2 cellular contexts compared by ENCODE assay signal in the genomic region with DNA sequence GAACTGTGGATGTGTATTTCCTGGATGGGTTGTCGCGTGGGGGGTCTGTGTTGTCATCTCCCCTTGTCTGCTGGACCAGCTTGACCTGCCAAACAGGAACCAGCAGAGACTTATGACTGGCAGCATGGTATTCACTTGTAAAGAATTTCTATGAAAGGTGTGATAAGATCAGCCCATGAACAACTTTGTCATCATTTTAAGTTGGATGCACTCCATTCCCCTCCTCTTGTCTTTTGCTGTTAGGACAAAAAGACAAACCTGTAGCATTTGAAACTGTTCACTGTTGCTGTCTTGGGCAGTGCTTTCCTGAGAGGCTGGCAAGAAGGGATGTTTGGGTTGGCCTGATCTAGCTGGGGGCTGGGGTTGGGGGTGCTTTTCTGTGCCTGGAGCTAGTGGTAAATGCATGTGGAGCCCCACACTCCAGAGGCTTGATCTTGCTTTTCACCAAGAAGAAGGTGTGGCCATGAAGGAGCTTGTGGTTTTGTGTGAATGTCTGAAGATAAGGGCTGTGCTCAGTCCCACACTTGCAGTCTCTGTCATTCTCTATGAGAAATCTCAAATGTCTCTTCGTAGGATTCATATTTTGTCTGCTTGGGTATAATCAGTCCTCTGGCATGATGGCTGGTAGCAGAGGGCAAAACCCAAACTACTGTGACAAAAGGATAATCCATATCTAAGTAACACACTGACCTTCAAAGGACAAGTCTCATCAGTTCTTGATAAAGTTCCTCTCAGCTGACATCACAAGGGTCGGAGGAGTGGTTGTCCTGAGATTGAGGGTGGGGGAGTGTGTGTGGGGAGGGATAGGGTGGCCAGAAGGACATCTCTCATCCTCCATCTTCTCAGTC.
TF ChIP-seq lines count a peak whose summit lies in the region.

No MANE protein-coding gene starts in this region.

TF ChIP-seq in SK-N-SH, 30 proteins besides CTCF, POLR2A, EP300 and RAD21:
- TF ChIP-seq TCF12 (IDR thresholded peaks at IDR 0.05) = peak; percentile 79
- TF ChIP-seq CHD2 (IDR thresholded peaks at IDR 0.05; ENCODE audit: low read length, partially characterized antibody) = no peak
- TF ChIP-seq MEF2A (IDR thresholded peaks at IDR 0.05; ENCODE audit: borderline replicate concordance, low read depth) = 0 out of 2 replicates have a peak, but pooled peaks have one; percentile 30
- TF ChIP-seq FOXM1 (IDR thresholded peaks at IDR 0.05; ENCODE audit: low read depth) = no peak
- no peak for TF ChIP-seq YY1 (IDR thresholded peaks at IDR 0.05; ENCODE audit: low read depth)
- TF ChIP-seq JUND (IDR thresholded peaks at IDR 0.05) = peak; percentile 64
- TF ChIP-seq, protein P1, sequence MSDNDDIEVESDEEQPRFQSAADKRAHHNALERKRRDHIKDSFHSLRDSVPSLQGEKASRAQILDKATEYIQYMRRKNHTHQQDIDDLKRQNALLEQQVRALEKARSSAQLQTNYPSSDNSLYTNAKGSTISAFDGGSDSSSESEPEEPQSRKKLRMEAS (IDR thresholded peaks at IDR 0.05; ENCODE audit: low read depth) = peak; percentile 35; the same call in 1 of the 2 replicates
- TF ChIP-seq ELF1 (IDR thresholded peaks at IDR 0.05) = peak; percentile 45; the same call in 1 of the 2 replicates
- TF ChIP-seq RXRA (IDR thresholded peaks at IDR 0.05; ENCODE audit: borderline replicate concordance, low read depth) = peak; percentile 36; the same call in 1 of the 2 replicates
- TF ChIP-seq, protein P2, sequence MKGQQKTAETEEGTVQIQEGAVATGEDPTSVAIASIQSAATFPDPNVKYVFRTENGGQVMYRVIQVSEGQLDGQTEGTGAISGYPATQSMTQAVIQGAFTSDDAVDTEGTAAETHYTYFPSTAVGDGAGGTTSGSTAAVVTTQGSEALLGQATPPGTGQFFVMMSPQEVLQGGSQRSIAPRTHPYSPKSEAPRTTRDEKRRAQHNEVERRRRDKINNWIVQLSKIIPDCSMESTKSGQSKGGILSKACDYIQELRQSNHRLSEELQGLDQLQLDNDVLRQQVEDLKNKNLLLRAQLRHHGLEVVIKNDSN (IDR thresholded peaks at IDR 0.05; ENCODE audit: borderline replicate concordance, low read depth) = no peak
- TF ChIP-seq PBX3 (IDR thresholded peaks at IDR 0.05) = peak; percentile 84
- no peak for TF ChIP-seq MXI1 (IDR thresholded peaks at IDR 0.05; ENCODE audit: low read depth, low read length)
- peak; percentile 57; the same call in 1 of the 2 replicates for TF ChIP-seq FOSL2 (IDR thresholded peaks at IDR 0.05; ENCODE audit: borderline replicate concordance, low read depth)
- no peak for TF ChIP-seq NRF1 (IDR thresholded peaks at IDR 0.05; ENCODE audit: low read depth, low read length)
- TF ChIP-seq GATA2 (CRISPR knock-in tag; IDR thresholded peaks at IDR 0.05) = no peak
- peak; percentile 73 for TF ChIP-seq NFIC (IDR thresholded peaks at IDR 0.05; ENCODE audit: borderline replicate concordance)
- TF ChIP-seq SIN3A (IDR thresholded peaks at IDR 0.05; ENCODE audit: borderline replicate concordance, low read depth, low read length) = no peak
- TF ChIP-seq POLR2AphosphoS5 (IDR thresholded peaks at IDR 0.05; ENCODE audit: low read depth, low read length) = peak; percentile 29; the same call in 1 of the 2 replicates
- TF ChIP-seq GABPA (IDR thresholded peaks at IDR 0.05; ENCODE audit: low read depth) = no peak
- TF ChIP-seq TEAD4 (IDR thresholded peaks at IDR 0.05; ENCODE audit: borderline replicate concordance, insufficient read depth) = peak; percentile 79; the same call in 1 of the 2 replicates

TF ChIP-seq in endothelial cell of umbilical vein, 7 proteins besides CTCF, POLR2A, EP300 and RAD21:
- peak; percentile 90 for TF ChIP-seq GATA2 (IDR thresholded peaks at IDR 0.05; ENCODE audit: insufficient read depth, insufficient read length, low read depth, low read length)
- no peak for TF ChIP-seq EZH2 (IDR thresholded peaks at IDR 0.05; ENCODE audit: borderline replicate concordance, low read depth, low read length, severe bottlenecking)
- no peak for TF ChIP-seq POLR2AphosphoS5 (IDR thresholded peaks at IDR 0.05; ENCODE audit: insufficient read depth, low read depth, low read length)
- TF ChIP-seq FOS (IDR thresholded peaks at IDR 0.05; ENCODE audit: borderline replicate concordance, insufficient read depth, low read length) = peak; percentile 47
